Comparison of ENCODE assay signal across 14 cellular contexts in the genomic region with DNA sequence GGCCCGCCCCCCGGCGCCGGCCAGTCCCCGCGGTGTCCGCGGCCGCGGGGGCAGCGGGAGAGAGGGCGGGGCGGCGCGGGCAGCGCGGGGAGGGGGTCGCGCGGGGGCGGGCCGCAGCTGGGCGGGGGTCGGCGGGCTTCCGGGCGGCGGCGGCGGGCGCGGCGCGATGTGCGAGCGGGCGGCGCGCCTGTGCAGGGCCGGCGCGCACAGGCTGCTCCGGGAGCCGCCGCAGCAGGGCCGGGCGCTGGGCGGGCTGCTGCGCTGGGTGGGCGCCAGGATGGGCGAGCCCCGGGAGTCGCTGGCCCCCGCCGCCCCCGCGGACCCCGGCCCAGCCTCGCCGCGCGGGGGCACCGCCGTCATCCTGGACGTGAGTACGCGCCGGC. TPM values are rescaled to one million over a fixed set of nuclear protein-coding genes. Genes with fewer than 3 reads are reported as not detected.
DNase-seq lines count a peak whose midpoint lies in the region; ATAC-seq and TF ChIP-seq lines count a peak whose summit lies in the region.
"Had no signal": no experiment of that assay in that cellular context is flagged by ENCODE, and none has a peak within 500 bp of the region (broad histone marks: within the 10 kb centered on the region; RNA-seq: fewer than 3 reads in every experiment).

No MANE protein-coding gene starts in this region.

- H3K36me3 Mint-ChIP-seq in MCF 10A (ENCODE audit: insufficient read depth, unreplicated experiment), result peaks cover 7% of the 10 kb centered on the region
- H3K36me3 Mint-ChIP-seq: brain had no signal

- TF ChIP-seq CTCF in GM10266 (IDR thresholded peaks at IDR 0.05; ENCODE audit: control insufficient read depth, insufficient read depth, low read depth, missing control alignments) (no peak), MCF 10A (IDR thresholded peaks at IDR 0.05; ENCODE audit: unreplicated experiment) (no peak), esophagus squamous epithelium (IDR thresholded peaks at IDR 0.05) (no peak)

- H3K27me3 Mint-ChIP-seq in MCF 10A (ENCODE audit: insufficient read depth, unreplicated experiment), result peaks cover 10% of the 10 kb centered on the region

- CTCF ChIA-PET in MCF 10A (lab: Yijun Ruan, JAX), result no interaction called here

- no peak overlapping the region for H3K27ac Mint-ChIP-seq in MCF 10A (ENCODE audit: low read depth, unreplicated experiment)
- H3K27ac Mint-ChIP-seq: T-helper 2 cell treated with Interferon-gamma antibody and Interleukin-4, amounts not matched to agents 5 μg/mL and 100 μg/mL, for 36 hours had no signal

- H3K27me3 ChIP-seq in esophagus squamous epithelium, result peaks cover 0 to 31% (median 4%) of the 10 kb centered on the region in 4 donors

- POLR2A ChIA-PET in MCF 10A (lab: Yijun Ruan, JAX), result no interaction called here

- H3K36me3 ChIP-seq in mesodermal cell (ENCODE audit: control insufficient read depth, insufficient read depth, low read length) (no peaks in the 10 kb centered on the region), esophagus squamous epithelium (peaks cover 0 to 31% (median 11%) of the 10 kb centered on the region in 3 donors)

- TF ChIP-seq POLR2A in esophagus squamous epithelium (IDR thresholded peaks at IDR 0.05), result no peak

- no peak for ATAC-seq in GM18868 (IDR thresholded peaks at IDR 0.05; ENCODE audit: unreplicated experiment)

- H3K27ac ChIP-seq in mesodermal cell (ENCODE audit: low read depth, low read length, severe bottlenecking), result no peak overlapping the region
- H3K27ac ChIP-seq in esophagus squamous epithelium, result no peak overlapping the region
- H3K27ac ChIP-seq: BLaER1 treated with 17β-estradiol and CSF1 and Interleukin-3, amounts not matched to agents 10 nM and 100 nM had no signal

- no TSS peak for BruUV-seq in MCF 10A (replicated peaks; lab: Mats Ljungman, UMichigan)

- no peaks in the 10 kb centered on the region for H3K4me1 ChIP-seq in mesodermal cell (ENCODE audit: control insufficient read depth, insufficient read depth, low read length, poor library complexity, severe bottlenecking)
- H3K4me1 ChIP-seq in esophagus squamous epithelium, result peaks cover 0 to 13% (median 0%) of the 10 kb centered on the region in 3 donors
- H3K4me1 ChIP-seq: BLaER1 treated with 17β-estradiol and CSF1 and Interleukin-3, amounts not matched to agents 10 nM and 100 nM had no signal

- H3K4me1 Mint-ChIP-seq in MCF 10A (ENCODE audit: insufficient read depth, unreplicated experiment), result peaks cover 6% of the 10 kb centered on the region

- H3K4me3 ChIP-seq in mesodermal cell (ENCODE audit: extremely low read depth, insufficient read depth, low read length, poor library complexity, severe bottlenecking), result peak overlapping the region; percentile 27
- H3K4me3 ChIP-seq in esophagus squamous epithelium, result peak overlapping the region in 2 of 4 donors; percentile 43 to 64
- H3K4me3 ChIP-seq: BLaER1 treated with 17β-estradiol and CSF1 and Interleukin-3, amounts not matched to agents 10 nM and 100 nM had no signal

- no peaks in the 10 kb centered on the region for H3K9me3 Mint-ChIP-seq in MCF 10A (ENCODE audit: unreplicated experiment)
- H3K9me3 Mint-ChIP-seq: brain; T-helper 2 cell treated with Interferon-gamma antibody and Interleukin-4, amounts not matched to agents 5 μg/mL and 100 μg/mL, for 36 hours had no signal

- H3K4me3 Mint-ChIP-seq in MCF 10A (ENCODE audit: unreplicated experiment), result peak overlapping the region; percentile 69

- no peaks in the 10 kb centered on the region for H3K9me3 ChIP-seq in mesodermal cell (ENCODE audit: control insufficient read depth, low read length)
- H3K9me3 ChIP-seq in esophagus squamous epithelium, result no peaks in the 10 kb centered on the region
- H3K9me3 ChIP-seq: BLaER1 treated with 17β-estradiol and CSF1 and Interleukin-3, amounts not matched to agents 10 nM and 100 nM had no signal

- intact Hi-C loops in MCF 10A (cut with micrococcal nuclease), result loop anchor here (1.0 kb wide), 1 partner anchor 97 kb away; no protein-coding TSS in a partner anchor
- intact Hi-C loops in esophagus squamous epithelium (cut with DNase I), result loop anchor here (5.0 kb wide), 1 partner anchor 89 kb away; no protein-coding TSS in a partner anchor

- peak; percentile 28 for DNase-seq in AG08395 (ENCODE audit: low spot score)
- peak; percentile 43 for DNase-seq in GM10266 (ENCODE audit: extremely low spot score)
- DNase-seq in MCF 10A (ENCODE audit: unreplicated experiment), result no peak
- no peak for DNase-seq in GM19238 (ENCODE audit: insufficient read length, low spot score)
- no peak for DNase-seq in activated gamma-delta T cell (lab: John Stamatoyannopoulos, UW)
- DNase-seq in esophagus squamous epithelium (lab: John Stamatoyannopoulos, UW), result no peak
- DNase-seq: activated CD4-positive, alpha-beta T cell treated with anti-CD3 and anti-CD28 coated beads, Interleukin-2, amount 50 U/mL, for 1 hour; GF-D8; NCI-H446 treated with DMSO at 0.1 percent for 48 hours had no signal

- WGBS in mesodermal cell (ENCODE audit: insufficient coverage in 2 of 2), 2 experiments, result 0% methylated on average over 6 to 38 of the region's 68 CpGs
- WGBS in esophagus squamous epithelium, 2 donors, result no CpG with 5 or more reads among the region's 68 CpGs

RNA-seq across cellular contexts. Expression of gene NECAB2, which starts 0.4 kb away (rescaled TPM):
- 2.3 and 3.6 TPM in 2 replicates for total RNA-seq in MCF 10A (2022)
- 3.6 TPM for polyA plus RNA-seq in mesodermal cell (2013, experiment 1 of 2)
- polyA plus RNA-seq in mesodermal cell (2013, experiment 2 of 2), result 6.0 TPM
- total RNA-seq in esophagus squamous epithelium, result not detected

RNA-seq across cellular contexts. Expression of gene OSGIN1, which starts 15.4 kb away (rescaled TPM):
- total RNA-seq in MCF 10A (2022), result 3.7 and 6.3 TPM in 2 replicates
- polyA plus RNA-seq in mesodermal cell (2013, experiment 1 of 2), result 1.2 TPM
- 0.96 TPM for polyA plus RNA-seq in mesodermal cell (2013, experiment 2 of 2)
- 10 to 100 TPM in 2 of 4 donors, 1 to 10 TPM in 2; 5.0 to 27.6 (median 11.1) TPM for total RNA-seq in esophagus squamous epithelium

Comparison
In these comparisons a context has a peak if more than half of its experiments do, and no peak if none do; other contexts are left out.
1. DNase-seq: peak in AG08395 (single experiment) and GM10266 (single experiment); none in MCF 10A (single experiment), GM19238 (single experiment), activated gamma-delta T cell (single experiment) and esophagus squamous epithelium (single experiment).